ENCODE assay signal across 19 cellular contexts in the genomic region with DNA sequence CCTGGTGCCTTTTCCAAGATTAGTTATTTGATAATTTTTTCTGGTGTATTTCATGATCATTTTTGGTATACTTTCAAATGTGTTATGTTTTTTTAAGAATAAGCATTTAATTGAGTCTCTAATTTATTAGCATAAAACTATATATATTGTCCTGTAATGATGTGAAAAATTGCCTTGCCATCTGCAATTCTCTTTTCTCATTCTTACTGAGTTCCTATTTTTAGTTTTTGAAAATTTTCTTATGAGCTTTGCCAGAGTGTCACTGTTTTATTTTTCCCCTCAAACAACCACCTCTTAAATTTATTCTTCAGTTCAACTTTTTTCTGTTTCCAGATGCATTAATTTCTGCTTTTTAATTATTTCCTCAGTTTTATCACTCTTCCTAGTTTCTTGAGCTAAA. TPM values are rescaled to one million over a fixed set of nuclear protein-coding genes. Genes with fewer than 3 reads are reported as not detected.
DNase-seq lines count a peak whose midpoint lies in the region; ATAC-seq, FAIRE-seq and TF ChIP-seq lines count a peak whose summit lies in the region.
"Had no signal": no experiment of that assay in that cellular context is flagged by ENCODE, and none has a peak within 500 bp of the region (broad histone marks: within the 10 kb centered on the region; RNA-seq: fewer than 3 reads in every experiment).

No MANE protein-coding gene starts in this region.

- H3F3A ChIP-seq in MM.1S (ENCODE audit: insufficient read depth, low read length) (no peaks in the 10 kb centered on the region), neural progenitor cell (ENCODE audit: low read depth) (no peaks in the 10 kb centered on the region)

- no peaks in the 10 kb centered on the region for H3K79me2 ChIP-seq in MM.1S (ENCODE audit: low read length)
- peaks cover 53% of the 10 kb centered on the region for H3K79me2 ChIP-seq in GM12878 (ENCODE audit: control insufficient read depth, insufficient read depth, low read length)
- no peaks in the 10 kb centered on the region for H3K79me2 ChIP-seq in neural progenitor cell (ENCODE audit: low read depth)

- H3K36me3 Mint-ChIP-seq in activated naive CD8-positive, alpha-beta T cell = peaks cover 14% of the 10 kb centered on the region
- peaks cover 26% of the 10 kb centered on the region for H3K36me3 Mint-ChIP-seq in activated naive CD8-positive, alpha-beta T cell treated with anti-CD3 and anti-CD28 coated beads, Interleukin-2, amount 50 U/mL, for 24 hours (ENCODE audit: low read depth)
- peaks cover 45% of the 10 kb centered on the region for H3K36me3 Mint-ChIP-seq in stimulated activated memory B cell treated with anti-CD40 and anti-IgM and Interleukin-4, amounts not matched to agents 10 μg/mL and 1 μg/mL and 100 μg/mL, for 72 hours
- no peaks in the 10 kb centered on the region for H3K36me3 Mint-ChIP-seq in chondrocyte (ENCODE audit: low read depth)
- H3K36me3 Mint-ChIP-seq in neural progenitor cell = no peaks in the 10 kb centered on the region

- TF ChIP-seq CTCF in MM.1S (IDR thresholded peaks at IDR 0.05; ENCODE audit: low read length) (no peak), GM12878 (IDR thresholded peaks at IDR 0.05 in 2 of 3, conservative IDR thresholded peaks at IDR 0.05 in 1 of 3; ENCODE audit: control insufficient read depth in 2 of 3, extremely low read depth in 1 of 3, insufficient read depth in 1 of 3, low read depth in 3 of 3, low read length in 3 of 3) (no peak), chondrocyte (IDR thresholded peaks at IDR 0.05) (no peak), neural progenitor cell (IDR thresholded peaks at IDR 0.05) (no peak)

- SMC1A ChIA-PET in GM12878 (lab: Charles Lee; ENCODE audit: uncharacterized antibody, unreplicated experiment) = interaction anchor here (0.6 to 30.6 kb wide), 7 partner anchors 9 to 91 kb away, joined by 3 to 468 read pairs (median 4); no protein-coding TSS in a partner anchor

- peaks cover 56% of the 10 kb centered on the region for H3K4me1 Mint-ChIP-seq in activated naive CD8-positive, alpha-beta T cell (ENCODE audit: low read depth)
- H3K4me1 Mint-ChIP-seq in activated naive CD8-positive, alpha-beta T cell treated with anti-CD3 and anti-CD28 coated beads, Interleukin-2, amount 50 U/mL, for 24 hours = peaks cover 49% of the 10 kb centered on the region
- H3K4me1 Mint-ChIP-seq in stimulated activated memory B cell treated with anti-CD40 and anti-IgM and Interleukin-4, amounts not matched to agents 10 μg/mL and 1 μg/mL and 100 μg/mL, for 72 hours = peaks cover 73% of the 10 kb centered on the region
- H3K4me1 Mint-ChIP-seq in chondrocyte (ENCODE audit: low read depth) (no peaks in the 10 kb centered on the region), neural progenitor cell (no peaks in the 10 kb centered on the region)

- H4K20me1 ChIP-seq in MM.1S (ENCODE audit: insufficient read depth, low read length) (no peaks in the 10 kb centered on the region), GM12878 (ENCODE audit: control insufficient read depth, insufficient read depth) (no peaks in the 10 kb centered on the region; the same call in 1 of the 2 replicates), neural progenitor cell (ENCODE audit: low read depth) (no peaks in the 10 kb centered on the region)

- in situ Hi-C loops in GM12878 (cut with MboI) = no loop called here

- POLR2A ChIA-PET in GM12878 (lab: Charles Lee) = interaction anchor here (1.0 to 1.4 kb wide), 5 partner anchors 10 to 89 kb away, joined by 3 to 6 read pairs (median 4); no protein-coding TSS in a partner anchor

- no peaks in the 10 kb centered on the region for H3K9me3 Mint-ChIP-seq in activated naive CD8-positive, alpha-beta T cell (ENCODE audit: low read depth)
- H3K9me3 Mint-ChIP-seq in activated naive CD8-positive, alpha-beta T cell treated with anti-CD3 and anti-CD28 coated beads, Interleukin-2, amount 50 U/mL, for 24 hours = no peaks in the 10 kb centered on the region
- H3K9me3 Mint-ChIP-seq in stimulated activated memory B cell treated with anti-CD40 and anti-IgM and Interleukin-4, amounts not matched to agents 10 μg/mL and 1 μg/mL and 100 μg/mL, for 72 hours = no peaks in the 10 kb centered on the region
- no peaks in the 10 kb centered on the region for H3K9me3 Mint-ChIP-seq in chondrocyte (ENCODE audit: low read depth)
- no peaks in the 10 kb centered on the region for H3K9me3 Mint-ChIP-seq in neural progenitor cell

- TF ChIP-seq POLR2A in GM12878 (IDR thresholded peaks at IDR 0.05; ENCODE audit: low read depth, low read length) = no peak

- no TSS peak for BruUV-seq in GM12878 (replicated peaks; lab: Mats Ljungman, UMichigan)

- H3K4me3 ChIP-seq in MM.1S (ENCODE audit: low read length) (no peak overlapping the region), GM12878 (no peak overlapping the region), neural progenitor cell (no peak overlapping the region)
- H3K4me3 ChIP-seq: HAP-1 had no signal

- H3K4me1 ChIP-seq in MM.1S (ENCODE audit: low read length) (peaks cover 14% of the 10 kb centered on the region), GM12878 (ENCODE audit: control insufficient read depth, insufficient read depth, low read length) (peaks cover 27% of the 10 kb centered on the region), neural progenitor cell (no peaks in the 10 kb centered on the region)
- H3K4me1 ChIP-seq: HAP-1 had no signal

- RAD21 ChIA-PET in GM12878 (lab: Charles Lee; ENCODE audit: unreplicated experiment) = interaction anchor here (0.9 to 1.0 kb wide), 2 partner anchors 16 to 39 kb away, joined by 3 to 5 read pairs; no protein-coding TSS in a partner anchor

- no peak for ATAC-seq in activated naive CD8-positive, alpha-beta T cell treated with anti-CD3 and anti-CD28 coated beads, Interleukin-2, amount 50 U/mL, for 24 hours
- ATAC-seq in GM12878 = peak; percentile 53; the same call in 1 of the 3 replicates
- no peak for ATAC-seq in stimulated activated memory B cell treated with anti-CD40 and anti-IgM and Interleukin-4, amounts not matched to agents 10 μg/mL and 1 μg/mL and 100 μg/mL, for 72 hours

- intact Hi-C loops in GM12878 (cut with micrococcal nuclease; ENCODE audit: unreplicated experiment) = no loop called here

- H3K9me3 ChIP-seq in MM.1S (replicated peaks; ENCODE audit: insufficient read depth, low read length) (no peaks in the 10 kb centered on the region), GM12878 (replicated peaks; ENCODE audit: control insufficient read depth, insufficient read depth, low read length) (peaks cover 4% of the 10 kb centered on the region; the same call in 1 of the 3 replicates), neural progenitor cell (ENCODE audit: low read depth) (no peaks in the 10 kb centered on the region)
- H3K9me3 ChIP-seq: HAP-1 had no signal

- H2AFZ ChIP-seq in MM.1S (ENCODE audit: low read length) (no peak overlapping the region), GM12878 (ENCODE audit: control insufficient read depth, low read depth, low read length) (no peak overlapping the region), neural progenitor cell (replicated peaks) (no peak overlapping the region)

- no peaks in the 10 kb centered on the region for H3K27me3 Mint-ChIP-seq in activated naive CD8-positive, alpha-beta T cell
- H3K27me3 Mint-ChIP-seq in activated naive CD8-positive, alpha-beta T cell treated with anti-CD3 and anti-CD28 coated beads, Interleukin-2, amount 50 U/mL, for 24 hours = no peaks in the 10 kb centered on the region
- H3K27me3 Mint-ChIP-seq in stimulated activated memory B cell treated with anti-CD40 and anti-IgM and Interleukin-4, amounts not matched to agents 10 μg/mL and 1 μg/mL and 100 μg/mL, for 72 hours = no peaks in the 10 kb centered on the region
- H3K27me3 Mint-ChIP-seq in chondrocyte (ENCODE audit: low read depth) = peaks cover 7% of the 10 kb centered on the region
- no peaks in the 10 kb centered on the region for H3K27me3 Mint-ChIP-seq in neural progenitor cell (ENCODE audit: insufficient read depth, low read depth)

- H3K9ac ChIP-seq in MM.1S (ENCODE audit: low read length) (no peak overlapping the region), GM12878 (ENCODE audit: control insufficient read depth, insufficient read depth, low read length) (no peak overlapping the region), neural progenitor cell (no peak overlapping the region)

- no peak for FAIRE-seq in GM12878 (lab: Jason Lieb, UNC)
- FAIRE-seq: A204.1 had no signal

- H3K36me3 ChIP-seq in MM.1S (replicated peaks; ENCODE audit: insufficient read depth, low read length) (no peaks in the 10 kb centered on the region), GM12878 (ENCODE audit: control insufficient read depth in 2 of 2, insufficient read depth in 2 of 2, low read length in 1 of 2) (peaks cover 8 to 25% of the 10 kb centered on the region in 2 experiments; a peak in 3 of 4 replicates), neural progenitor cell (no peaks in the 10 kb centered on the region)
- H3K36me3 ChIP-seq: HAP-1 had no signal

- peak overlapping the region; percentile 79 for H3K27ac Mint-ChIP-seq in activated naive CD8-positive, alpha-beta T cell
- H3K27ac Mint-ChIP-seq in activated naive CD8-positive, alpha-beta T cell treated with anti-CD3 and anti-CD28 coated beads, Interleukin-2, amount 50 U/mL, for 24 hours = no peak overlapping the region
- peak overlapping the region; percentile 49 for H3K27ac Mint-ChIP-seq in stimulated activated memory B cell treated with anti-CD40 and anti-IgM and Interleukin-4, amounts not matched to agents 10 μg/mL and 1 μg/mL and 100 μg/mL, for 72 hours
- H3K27ac Mint-ChIP-seq in chondrocyte (ENCODE audit: unreplicated experiment) (no peak overlapping the region), neural progenitor cell (no peak overlapping the region)

- no peaks in the 10 kb centered on the region for H3K9me2 ChIP-seq in MM.1S (replicated peaks; ENCODE audit: insufficient read depth, low read length)

- no peak for TF ChIP-seq EP300 in GM12878 (IDR thresholded peaks at IDR 0.05; ENCODE audit: borderline replicate concordance in 1 of 2, control insufficient read depth in 1 of 2, low read depth in 2 of 2, low read length in 2 of 2)

- H3K4me2 ChIP-seq in MM.1S (ENCODE audit: low read depth, low read length) (peak overlapping the region; percentile 2; the same call in 1 of the 2 replicates), GM12878 (ENCODE audit: control insufficient read depth, insufficient read depth) (peak overlapping the region; percentile 35), neural progenitor cell (no peak overlapping the region)

- no peak for DNase-seq in activated naive CD8-positive, alpha-beta T cell treated with anti-CD3 and anti-CD28 coated beads, Interleukin-2, amount 50 U/mL, for 24 hours
- DNase-seq in MM.1S (no peak), GM12878 (ENCODE audit: low read depth, low spot score) (no peak), chondrocyte (ENCODE audit: low spot score) (no peak), epidermal melanocyte (ENCODE audit: insufficient read length, low spot score) (no peak), neural progenitor cell (ENCODE audit: low spot score) (no peak)
- DNase-seq: C1 segment of cervical spinal cord, IMR-90, MV-4-11, NCI-H1417 treated with DMSO at 0.1 percent for 48 hours, NCI-H2029 treated with DMSO at 0.1 percent for 48 hours, NCI-H2171 treated with DMSO at 0.1 percent for 48 hours, NCI-H774 had no signal

- CTCF ChIA-PET in GM12878 (lab: Yijun Ruan, JAX) = interaction anchor here (0.6 to 1.4 kb wide), 4 partner anchors 8 to 50 kb away, joined by 3 read pairs; no protein-coding TSS in a partner anchor

- no peak overlapping the region for H3K4me3 Mint-ChIP-seq in activated naive CD8-positive, alpha-beta T cell
- H3K4me3 Mint-ChIP-seq in activated naive CD8-positive, alpha-beta T cell treated with anti-CD3 and anti-CD28 coated beads, Interleukin-2, amount 50 U/mL, for 24 hours = no peak overlapping the region
- H3K4me3 Mint-ChIP-seq in stimulated activated memory B cell treated with anti-CD40 and anti-IgM and Interleukin-4, amounts not matched to agents 10 μg/mL and 1 μg/mL and 100 μg/mL, for 72 hours = no peak overlapping the region
- no peak overlapping the region for H3K4me3 Mint-ChIP-seq in chondrocyte (ENCODE audit: unreplicated experiment)
- no peak overlapping the region for H3K4me3 Mint-ChIP-seq in neural progenitor cell

- no peak for TF ChIP-seq RAD21 in GM12878 (IDR thresholded peaks at IDR 0.05; ENCODE audit: insufficient read depth, low read depth, low read length)

- no peaks in the 10 kb centered on the region for H3K27me3 ChIP-seq in MM.1S (replicated peaks; ENCODE audit: insufficient read depth, low read length)
- no peaks in the 10 kb centered on the region for H3K27me3 ChIP-seq in GM12878 (replicated peaks in 1 of 2; ENCODE audit: control insufficient read depth in 2 of 2, insufficient read depth in 2 of 2, low read length in 1 of 2)
- no peaks in the 10 kb centered on the region for H3K27me3 ChIP-seq in neural progenitor cell

- no peak overlapping the region for H3K27ac ChIP-seq in MM.1S (ENCODE audit: low read length)
- H3K27ac ChIP-seq in GM12878 (ENCODE audit: control insufficient read depth, insufficient read depth) = no peak overlapping the region; the same call in 1 of the 2 replicates
- H3K27ac ChIP-seq in neural progenitor cell = no peak overlapping the region

RNA-seq across cellular contexts. Expression of gene PRKCB, which starts 59.3 kb away (rescaled TPM):
- 650 and 657 TPM in 2 replicates for total RNA-seq in GM12878 (2013; cell fraction: nucleolus; rRNA removed)
- 106 and 118 TPM in 2 replicates for total RNA-seq in GM12878 (2014; rRNA removed)
- 117 and 119 TPM in 2 replicates for total RNA-seq in GM12878 (2014; rRNA removed; fragmentation: Illumina TruSeq; extraction: Trizol)
- total RNA-seq in GM12878 (2021) = 148 and 158 TPM in 2 replicates
- 86.6 TPM for polyA plus RNA-seq in GM12878 (2011; ENCODE audit: low read depth)
- polyA plus RNA-seq in GM12878 (2011; rRNA removed) = 134 and 135 TPM in 2 replicates
- 105 and 107 TPM in 2 replicates for polyA plus RNA-seq in GM12878 (2011; cell fraction: cytosol; rRNA removed)
- 96.5 and 127 TPM in 2 replicates for polyA plus RNA-seq in GM12878 (2011; cell fraction: nucleus; rRNA removed)
- polyA plus RNA-seq in GM12878 (2012) = 126 and 129 TPM in 2 replicates
- polyA plus RNA-seq in GM12878 (2014; fragmentation: Illumina TruSeq; extraction: Trizol) = 121 and 128 TPM in 2 replicates
- polyA plus RNA-seq in GM12878 (2014; fragmentation: Nextera tagmentation; extraction: Ambion mirVana) = 10 to 100 TPM; 42.4 to 60.2 TPM
- polyA plus RNA-seq in GM12878 (2014; rRNA removed) = 85.3 and 88.3 TPM in 2 replicates
- polyA plus RNA-seq in GM12878 (2016; fragmentation: Nextera tagmentation; extraction: Ambion mirVana) = 10 to 100 TPM; 21.4 to 22.3 TPM
- polyA minus RNA-seq in GM12878 (2011; rRNA and poly(A)+ RNA removed) = 463 and 485 TPM in 2 replicates
- 91.7 and 117 TPM in 2 replicates for polyA minus RNA-seq in GM12878 (2011; cell fraction: cytosol; rRNA and poly(A)+ RNA removed)
- 99.0 and 165 TPM in 2 replicates for polyA minus RNA-seq in GM12878 (2011; cell fraction: nucleus; rRNA and poly(A)+ RNA removed)
- not detected in 3 replicates for total RNA-seq in chondrocyte
- total RNA-seq in neural progenitor cell (ENCODE audit: low replicate concordance) = 5.0 and 9.5 TPM in 2 replicates
- total RNA-seq: HT1080, LHCN-M2 had no signal
- polyA plus RNA-seq: IMR-90 had no signal

Comparison
In these comparisons a context has a peak if more than half of its experiments do, and no peak if none do; other contexts are left out.
1. H3K27ac Mint-ChIP-seq: peak in activated naive CD8-positive, alpha-beta T cell (single experiment) and stimulated activated memory B cell treated with anti-CD40 and anti-IgM and Interleukin-4, amounts not matched to agents 10 μg/mL and 1 μg/mL and 100 μg/mL, for 72 hours (single experiment); none in activated naive CD8-positive, alpha-beta T cell treated with anti-CD3 and anti-CD28 coated beads, Interleukin-2, amount 50 U/mL, for 24 hours (single experiment), chondrocyte (single experiment) and neural progenitor cell (single experiment).